In genomic region chr16:89035013-89035697, GRCh38 we compare ENCODE assay signal across 2 cellular contexts.
A peak's percentile ranks its signal among the peaks of the same experiment; 100 is the strongest.
TF ChIP-seq lines count a peak whose summit lies in the region.

No MANE protein-coding gene starts in this region.

TF ChIP-seq in GM12891, 5 proteins besides CTCF, POLR2A, EP300 and RAD21 (continued from another document):
- TF ChIP-seq TAF1 (IDR thresholded peaks at IDR 0.05; ENCODE audit: low read depth, low read length), result no peak

TF ChIP-seq in HepG2, 621 proteins besides CTCF, POLR2A, EP300 and RAD21 (continued from another document):
- peak; percentile 78 for TF ChIP-seq MNT (IDR thresholded peaks at IDR 0.05)
- no peak for TF ChIP-seq ZNF414 (CRISPR knock-in tag; IDR thresholded peaks at IDR 0.05)
- no peak for TF ChIP-seq SKI (IDR thresholded peaks at IDR 0.05; ENCODE audit: partially characterized antibody)
- no peak for TF ChIP-seq NFAT5 (CRISPR knock-in tag; IDR thresholded peaks at IDR 0.05)
TF ChIP-seq in HepG2: peak in this region for 1.
